In the genomic region with DNA sequence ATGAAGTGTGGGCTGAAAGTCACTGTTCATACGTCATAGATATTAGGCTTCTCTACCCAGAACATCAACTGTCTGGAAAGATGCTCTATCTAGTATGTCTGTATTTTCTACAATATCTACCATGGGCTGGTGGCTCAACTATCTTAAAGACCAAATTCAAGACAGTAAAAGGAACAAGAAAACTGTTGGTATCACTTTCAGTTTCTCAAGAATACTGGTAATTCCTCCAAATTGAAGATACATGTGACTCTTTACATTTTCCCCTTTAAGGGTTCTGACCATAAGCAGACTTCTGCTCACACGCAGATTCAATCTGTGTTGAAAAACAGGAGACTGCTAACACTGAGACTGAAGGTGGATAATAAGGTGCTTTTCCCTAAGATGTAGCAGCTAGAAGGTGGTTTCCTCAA, we compare ENCODE assay signal across 1 cellular context.
TF ChIP-seq lines count a peak whose summit lies in the region.

No MANE protein-coding gene starts in this region.

TF ChIP-seq in IMR-90, 13 proteins besides CTCF, POLR2A, EP300 and RAD21 (continued from another document):
- TF ChIP-seq RCOR1 (IDR thresholded peaks at IDR 0.05; ENCODE audit: insufficient replicate concordance, low read length), result no peak
- TF ChIP-seq CEBPB (IDR thresholded peaks at IDR 0.05; ENCODE audit: low read depth, low read length), result no peak
